ENCODE assay signal across 8 cellular contexts in genomic region chr6:26126394-26127221, GRCh38. TPM values are rescaled to one million over a fixed set of nuclear protein-coding genes. Genes with fewer than 3 reads are reported as not detected.
DNase-seq lines count a peak whose midpoint lies in the region; ATAC-seq and TF ChIP-seq lines count a peak whose summit lies in the region.

No MANE protein-coding gene starts in this region.

- intact Hi-C loops in left cardiac atrium (cut with DNase I) (no loop called here), right lobe of liver (cut with DNase I) (no loop called here), upper lobe of right lung (cut with DNase I) (no loop called here)

- TF ChIP-seq POLR2A in right lobe of liver (IDR thresholded peaks at IDR 0.05), result no peak

- H3K36me3 ChIP-seq in right atrium auricular region (peaks cover 14% of the 10 kb centered on the region), right lobe of liver (peaks cover 0 to 45% (median 12%) of the 10 kb centered on the region in 4 donors), upper lobe of right lung (peaks cover 32% of the 10 kb centered on the region)

- TF ChIP-seq CTCF in right atrium auricular region (IDR thresholded peaks at IDR 0.05), result no peak
- TF ChIP-seq CTCF in right lobe of liver (IDR thresholded peaks at IDR 0.05), result no peak
- TF ChIP-seq CTCF in upper lobe of right lung (IDR thresholded peaks at IDR 0.05), result no peak

- H3K9me3 ChIP-seq in right atrium auricular region (no peaks in the 10 kb centered on the region), right lobe of liver (no peaks in the 10 kb centered on the region), upper lobe of right lung (no peaks in the 10 kb centered on the region)

- H3K4me3 ChIP-seq in right atrium auricular region (peak overlapping the region; percentile 88 to 91), right lobe of liver (peak overlapping the region; percentile 69 to 91 (median 82)), upper lobe of right lung (peak overlapping the region; percentile 76)

- H3K27ac ChIP-seq in right atrium auricular region (peak overlapping the region; percentile 92 to 98), right lobe of liver (peak overlapping the region; percentile 82 to 95 (median 83)), upper lobe of right lung (peak overlapping the region; percentile 99)

- ATAC-seq in left cardiac atrium (no peak), right lobe of liver (no peak), upper lobe of right lung (no peak), GM19467 (IDR thresholded peaks at IDR 0.05; ENCODE audit: unreplicated experiment) (no peak), HG02981 (IDR thresholded peaks at IDR 0.05; ENCODE audit: unreplicated experiment) (no peak)

- 7% methylated on average over 8 of the region's 8 CpGs for WGBS in right lobe of liver (ENCODE audit: insufficient coverage, low coverage, low lambda C conversion rate, missing lambda C conversion rate)

- DNase-seq in right atrium auricular region (ENCODE audit: low spot score) (no peak), left cardiac atrium (no peak), amniotic epithelial cell (ENCODE audit: low read depth) (peak; percentile 12), right lobe of liver (no peak), upper lobe of right lung (no peak), midbrain (lab: John Stamatoyannopoulos, UW) (no peak)

- H3K27me3 ChIP-seq in right atrium auricular region (no peaks in the 10 kb centered on the region), right lobe of liver (no peaks in the 10 kb centered on the region), upper lobe of right lung (no peaks in the 10 kb centered on the region)

- H3K4me1 ChIP-seq in right atrium auricular region, result peaks cover 0 to 25% of the 10 kb centered on the region in 2 donors
- H3K4me1 ChIP-seq in right lobe of liver, result peaks cover 0 to 58% (median 9%) of the 10 kb centered on the region in 4 donors
- H3K4me1 ChIP-seq in upper lobe of right lung, result peaks cover 28% of the 10 kb centered on the region

RNA-seq across cellular contexts. Expression of gene HFE, which starts 39.4 kb away (rescaled TPM):
- total RNA-seq in right atrium auricular region, result 1 to 10 TPM; 3.1 to 6.4 TPM
- 1 to 10 TPM; 6.0 to 8.8 TPM for total RNA-seq in left cardiac atrium
- 10 to 100 TPM in 5 of 6 experiments, 1 to 10 TPM in 1; 8.9 to 20.7 (median 15.8) TPM for total RNA-seq in right lobe of liver
- 9.2 TPM for total RNA-seq in upper lobe of right lung
